In the genomic region with DNA sequence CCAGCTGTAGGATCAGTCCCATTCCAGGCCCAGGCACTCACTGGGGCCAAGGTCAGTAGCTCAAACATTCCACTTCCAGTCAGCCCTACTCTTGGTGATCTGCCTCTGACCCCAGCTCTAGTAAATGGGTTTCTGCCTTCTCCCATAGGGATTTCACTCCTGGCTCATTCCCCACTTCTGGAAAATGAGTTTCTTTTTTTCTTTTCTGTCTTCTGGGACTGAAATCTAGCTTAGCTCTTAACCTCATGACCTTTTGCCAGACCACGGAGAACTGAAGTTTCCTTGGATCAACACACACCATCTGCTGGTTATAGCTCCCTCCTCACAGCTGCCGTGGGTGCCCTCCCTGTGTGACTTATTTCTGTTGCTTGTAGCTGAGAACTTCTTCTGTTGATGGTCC, we compare ENCODE assay signal across 16 cellular contexts. TPM values are rescaled to one million over a fixed set of nuclear protein-coding genes. Genes with fewer than 3 reads are reported as not detected.
A peak's percentile ranks its signal among the peaks of the same experiment; 100 is the strongest.
DNase-seq lines count a peak whose midpoint lies in the region; ATAC-seq and TF ChIP-seq lines count a peak whose summit lies in the region.
"Had no signal": no experiment of that assay in that cellular context is flagged by ENCODE, and none has a peak within 500 bp of the region (broad histone marks: within the 10 kb centered on the region; RNA-seq: fewer than 3 reads in every experiment).

No MANE protein-coding gene starts in this region.

- no peak overlapping the region for H3K4me2 ChIP-seq in mammary epithelial cell (ENCODE audit: insufficient read depth, low read depth, low read length)

- H2AFZ ChIP-seq in mammary epithelial cell (ENCODE audit: low read depth, low read length), result no peak overlapping the region

- no peaks in the 10 kb centered on the region for H3K36me3 ChIP-seq in mammary epithelial cell (ENCODE audit: insufficient read depth, low read length)
- H3K36me3 ChIP-seq in upper lobe of right lung, result no peaks in the 10 kb centered on the region
- no peaks in the 10 kb centered on the region for H3K36me3 ChIP-seq in prostate gland
- H3K36me3 ChIP-seq: sigmoid colon had no signal

- H3K4me1 Mint-ChIP-seq in MCF 10A (ENCODE audit: insufficient read depth, unreplicated experiment), result peaks cover 10% of the 10 kb centered on the region
- H3K4me1 Mint-ChIP-seq: activated CD4-positive, alpha-beta memory T cell treated with anti-CD3 and anti-CD28 coated beads, Interleukin-2, amount 10 ng/mL, durations not matched to agents 7 days and 5 days; naive thymus-derived CD4-positive, alpha-beta T cell had no signal

- H3K36me3 Mint-ChIP-seq in MCF 10A (ENCODE audit: insufficient read depth, unreplicated experiment), result no peaks in the 10 kb centered on the region
- H3K36me3 Mint-ChIP-seq: naive thymus-derived CD4-positive, alpha-beta T cell had no signal

- no peaks in the 10 kb centered on the region for H3K9me3 ChIP-seq in mammary epithelial cell (replicated peaks; ENCODE audit: insufficient read depth, low read length)
- H3K9me3 ChIP-seq in upper lobe of right lung, result no peaks in the 10 kb centered on the region
- H3K9me3 ChIP-seq in prostate gland, result no peaks in the 10 kb centered on the region
- H3K9me3 ChIP-seq: body of pancreas, sigmoid colon had no signal

- no peak overlapping the region for H3K9ac ChIP-seq in mammary epithelial cell (ENCODE audit: insufficient read depth, low read length)

- H3K9me3 Mint-ChIP-seq in MCF 10A (ENCODE audit: unreplicated experiment), result no peaks in the 10 kb centered on the region

- ATAC-seq in left cardiac atrium, result peak; percentile 69 to 91
- peak; percentile 42 for ATAC-seq in upper lobe of right lung
- ATAC-seq: body of pancreas; naive thymus-derived CD4-positive, alpha-beta T cell had no signal

- TF ChIP-seq POLR2A in prostate gland (IDR thresholded peaks at IDR 0.05), result no peak

- H3K27ac Mint-ChIP-seq in MCF 10A (ENCODE audit: low read depth, unreplicated experiment), result peak overlapping the region; percentile 59
- H3K27ac Mint-ChIP-seq: activated CD4-positive, alpha-beta memory T cell treated with anti-CD3 and anti-CD28 coated beads, Interleukin-2, amount 10 ng/mL, durations not matched to agents 7 days and 5 days; naive thymus-derived CD4-positive, alpha-beta T cell had no signal

- DNase-seq in MCF 10A (ENCODE audit: unreplicated experiment), result no peak
- no peak for DNase-seq in mammary epithelial cell
- DNase-seq in amniotic epithelial cell (ENCODE audit: low read depth), result peak; percentile 48
- no peak for DNase-seq in left cardiac atrium
- DNase-seq in upper lobe of right lung, result no peak
- no peak for DNase-seq in G401 (ENCODE audit: low spot score)
- DNase-seq in prostate gland (ENCODE audit: low spot score), result no peak
- no peak for DNase-seq in NCI-H146 (lab: John Stamatoyannopoulos, UW)
- DNase-seq: activated CD4-positive, alpha-beta memory T cell treated with anti-CD3 and anti-CD28 coated beads, Interleukin-2, amount 10 ng/mL, durations not matched to agents 7 days and 5 days; Calu3; effector memory CD4-positive, alpha-beta T cell; naive thymus-derived CD4-positive, alpha-beta T cell; NCI-H1436; sigmoid colon had no signal

- no peak overlapping the region for H3K4me3 Mint-ChIP-seq in MCF 10A (ENCODE audit: unreplicated experiment)
- H3K4me3 Mint-ChIP-seq: activated CD4-positive, alpha-beta memory T cell treated with anti-CD3 and anti-CD28 coated beads, Interleukin-2, amount 10 ng/mL, durations not matched to agents 7 days and 5 days; naive thymus-derived CD4-positive, alpha-beta T cell had no signal

- H3K79me2 ChIP-seq in mammary epithelial cell (ENCODE audit: insufficient read depth, low read length), result no peaks in the 10 kb centered on the region

- POLR2A ChIA-PET in MCF 10A (lab: Yijun Ruan, JAX), result interaction anchor here (0.6 kb wide), 1 partner anchor 196 kb away, joined by 3 read pairs; no protein-coding TSS in a partner anchor

- no peak for TF ChIP-seq CTCF in MCF 10A (IDR thresholded peaks at IDR 0.05; ENCODE audit: unreplicated experiment)
- no peak for TF ChIP-seq CTCF in mammary epithelial cell (conservative IDR thresholded peaks at IDR 0.05 in 1 of 2, IDR thresholded peaks at IDR 0.05 in 1 of 2; ENCODE audit: extremely low read depth in 1 of 2, insufficient read depth in 1 of 2, low read depth in 1 of 2, low read length in 2 of 2)
- TF ChIP-seq CTCF in upper lobe of right lung (IDR thresholded peaks at IDR 0.05), result no peak
- no peak for TF ChIP-seq CTCF in prostate gland (IDR thresholded peaks at IDR 0.05)

- H4K20me1 ChIP-seq in mammary epithelial cell (ENCODE audit: insufficient read depth, low read length), result no peaks in the 10 kb centered on the region

- dilution Hi-C loops in mammary epithelial cell (cut with HindIII; ENCODE audit: low sequenced_read_pairs), result no loop called here

- CTCF ChIA-PET in MCF 10A (lab: Yijun Ruan, JAX) (interaction anchor here (1.0 kb wide), 1 partner anchor 14 kb away, joined by 3 read pairs; no protein-coding TSS in a partner anchor), mammary epithelial cell (lab: Charles Lee; ENCODE audit: low non-redundant PET) (no interaction called here)

- H3K4me1 ChIP-seq in mammary epithelial cell (ENCODE audit: insufficient read depth, low read length) (no peaks in the 10 kb centered on the region), upper lobe of right lung (no peaks in the 10 kb centered on the region), prostate gland (replicated peaks) (no peaks in the 10 kb centered on the region)
- H3K4me1 ChIP-seq: body of pancreas, sigmoid colon had no signal

- WGBS in mammary epithelial cell (ENCODE audit: low coverage, missing lambda C conversion rate), result 90% methylated on average over 2 of the region's 2 CpGs
- WGBS in prostate gland, result 21% methylated on average over 2 of the region's 2 CpGs

- H3K27me3 Mint-ChIP-seq in MCF 10A (ENCODE audit: insufficient read depth, unreplicated experiment), result no peaks in the 10 kb centered on the region
- H3K27me3 Mint-ChIP-seq: activated CD4-positive, alpha-beta memory T cell treated with anti-CD3 and anti-CD28 coated beads, Interleukin-2, amount 10 ng/mL, durations not matched to agents 7 days and 5 days; naive thymus-derived CD4-positive, alpha-beta T cell had no signal

- intact Hi-C loops in MCF 10A (cut with micrococcal nuclease) (no loop called here), mammary epithelial cell (cut with micrococcal nuclease) (no loop called here), left cardiac atrium (cut with DNase I) (no loop called here), upper lobe of right lung (cut with DNase I) (no loop called here), prostate gland (cut with DNase I) (no loop called here)

- BruUV-seq in MCF 10A (replicated peaks; lab: Mats Ljungman, UMichigan) (no TSS peak), mammary epithelial cell (replicated peaks; lab: Mats Ljungman, UMichigan) (no TSS peak)

- in situ Hi-C loops in mammary epithelial cell (cut with MboI; ENCODE audit: low sequenced_read_pairs in 2 of 2), result no loop called here
- in situ Hi-C loops in G401 (cut with HindIII; ENCODE audit: low sequenced_read_pairs), result no loop called here

- H3K27ac ChIP-seq in mammary epithelial cell (ENCODE audit: insufficient read depth, low read depth, low read length), result no peak overlapping the region
- H3K27ac ChIP-seq in upper lobe of right lung, result no peak overlapping the region
- no peak overlapping the region for H3K27ac ChIP-seq in prostate gland
- H3K27ac ChIP-seq: 22Rv1, body of pancreas, sigmoid colon had no signal

- no peaks in the 10 kb centered on the region for H3K27me3 ChIP-seq in mammary epithelial cell (ENCODE audit: insufficient read depth, low read length)
- H3K27me3 ChIP-seq in upper lobe of right lung, result no peaks in the 10 kb centered on the region
- no peaks in the 10 kb centered on the region for H3K27me3 ChIP-seq in prostate gland (replicated peaks; ENCODE audit: insufficient read depth)
- H3K27me3 ChIP-seq: body of pancreas, sigmoid colon had no signal

- H3K4me3 ChIP-seq in mammary epithelial cell (replicated peaks in 1 of 3; ENCODE audit: insufficient read depth in 1 of 3, low read depth in 2 of 3, low read length in 3 of 3) (no peak overlapping the region), upper lobe of right lung (no peak overlapping the region), prostate gland (no peak overlapping the region)
- H3K4me3 ChIP-seq: body of pancreas, sigmoid colon had no signal

RNA-seq across cellular contexts. Expression of a gene that starts 21.3 kb away (rescaled TPM):
- total RNA-seq in MCF 10A (2022) (26.3 and 37.0 TPM in 2 replicates), mammary epithelial cell (10 to 100 TPM; 22.5 to 94.5 TPM), left cardiac atrium (10 to 100 TPM; 16.5 to 52.6 TPM), upper lobe of right lung (79.1 TPM), prostate gland (100 to 1,000 TPM in 1 of 2 donors, 10 to 100 TPM in 1; 56.3 to 103 TPM)
- 8.4 TPM for polyA plus RNA-seq in mammary epithelial cell
- polyA minus RNA-seq in mammary epithelial cell, result not detected
- 540 and 622 TPM in 2 replicates for total RNA-seq in G401 (2014; rRNA removed; shearing (Covaris generic))
- total RNA-seq: activated CD4-positive, alpha-beta memory T cell treated with anti-CD3 and anti-CD28 coated beads, Interleukin-2, amount 10 ng/mL, durations not matched to agents 7 days and 5 days had no signal
- polyA plus RNA-seq: naive thymus-derived CD4-positive, alpha-beta T cell had no signal
